Comparison of ENCODE assay signal across 15 cellular contexts in genomic region chr10:63917363-63917762, GRCh38.
"Had no signal": no experiment of that assay in that cellular context is flagged by ENCODE, and none has a peak within 500 bp of the region (broad histone marks: within the 10 kb centered on the region; RNA-seq: fewer than 3 reads in every experiment).

No MANE protein-coding gene starts in this region.

- DNase-seq: activated CD4-positive, alpha-beta T cell treated with anti-CD3 and anti-CD28 coated beads, Interleukin-2, amount 50 U/mL, for 48 hours; activated naive CD4-positive, alpha-beta T cell treated with anti-CD3 and anti-CD28 coated beads, Interleukin-2, amount 10 ng/mL, durations not matched to agents 7 days and 5 days; erythroblast; islet precursor cell; mesenchymal stem cell; right cardiac atrium; small intestine; stimulated activated CD4-positive, alpha-beta T cell treated with anti-CD3 and anti-CD28 coated beads, Interleukin-4, amount 100 ng/mL, for 24 hours; stimulated activated naive CD4-positive, alpha-beta T cell; WERI-Rb-1 had no signal

- H3K4me3 ChIP-seq: hepatocyte, prostate gland, tibial nerve had no signal

- ATAC-seq: activated T-helper 17 cell treated with anti-CD3 and anti-CD28 coated beads, Interleukin-2, amount 50 U/mL, for 72 hours; left lobe of liver; right cardiac atrium had no signal
